Comparison of ENCODE assay signal across 17 cellular contexts in genomic region chr17:69717214-69717613, GRCh38.
"Had no signal": no experiment of that assay in that cellular context is flagged by ENCODE, and none has a peak within 500 bp of the region (broad histone marks: within the 10 kb centered on the region; RNA-seq: fewer than 3 reads in every experiment).

No MANE protein-coding gene starts in this region.

- H3K9me3 Mint-ChIP-seq: activated B cell treated with CpG ODN at 0.5 μM for 24 hours had no signal

- H3K27ac Mint-ChIP-seq: activated B cell treated with CpG ODN at 0.5 μM for 24 hours; activated CD4-positive, alpha-beta T cell treated with anti-CD3 and anti-CD28 coated beads, Interleukin-2, amount 10 ng/mL, durations not matched to agents 24 days and 14 days; activated naive CD4-positive, alpha-beta T cell treated with anti-CD3 and anti-CD28 coated beads for 36 hours; activated T-helper 17 cell treated with anti-CD3 and anti-CD28 coated beads, Interleukin-2, amount 50 U/mL, for 72 hours; immature natural killer cell had no signal

- H3K9me3 ChIP-seq: adrenal gland had no signal

- H3K4me1 Mint-ChIP-seq: activated B cell treated with CpG ODN at 0.5 μM for 24 hours; activated CD4-positive, alpha-beta T cell treated with anti-CD3 and anti-CD28 coated beads, Interleukin-2, amount 10 ng/mL, durations not matched to agents 24 days and 14 days; immature natural killer cell had no signal

- ATAC-seq: activated T-helper 17 cell treated with anti-CD3 and anti-CD28 coated beads, Interleukin-2, amount 50 U/mL, for 72 hours; left colon; sciatic nerve; SK-N-SH treated with all-trans-retinoic acid at 6 μM for 48 hours had no signal

- FAIRE-seq: urothelium cell line had no signal

- H3K36me3 Mint-ChIP-seq: immature natural killer cell had no signal

- H3K27me3 ChIP-seq: adrenal gland had no signal

- H3K4me3 ChIP-seq: adrenal gland had no signal

- DNase-seq: activated B cell treated with CpG ODN at 0.5 μM for 24 hours; activated CD4-positive, alpha-beta T cell treated with anti-CD3 and anti-CD28 coated beads, Interleukin-2, amount 10 ng/mL, durations not matched to agents 24 days and 14 days; activated naive CD4-positive, alpha-beta T cell treated with anti-CD3 and anti-CD28 coated beads for 36 hours; activated T-cell treated with anti-CD3 and anti-CD28 coated beads for 4 hours; adrenal gland; cerebellar nuclear complex; dermis blood vessel endothelial cell; immature natural killer cell; left colon; mammary epithelial cell; stimulated activated CD4-positive, alpha-beta T cell treated with anti-CD3 and anti-CD28 coated beads, Interleukin-2, amount 100 ng/mL, for 24 hours; stimulated activated naive CD4-positive, alpha-beta T cell; substantia nigra had no signal

- H3K4me3 Mint-ChIP-seq: activated B cell treated with CpG ODN at 0.5 μM for 24 hours; activated CD4-positive, alpha-beta T cell treated with anti-CD3 and anti-CD28 coated beads, Interleukin-2, amount 10 ng/mL, durations not matched to agents 24 days and 14 days; activated naive CD4-positive, alpha-beta T cell treated with anti-CD3 and anti-CD28 coated beads for 36 hours; activated T-helper 17 cell treated with anti-CD3 and anti-CD28 coated beads, Interleukin-2, amount 50 U/mL, for 72 hours; immature natural killer cell had no signal

- H3K27me3 Mint-ChIP-seq: activated B cell treated with CpG ODN at 0.5 μM for 24 hours; activated CD4-positive, alpha-beta T cell treated with anti-CD3 and anti-CD28 coated beads, Interleukin-2, amount 10 ng/mL, durations not matched to agents 24 days and 14 days had no signal

- H3K36me3 ChIP-seq: adrenal gland had no signal
